8 cellular contexts compared by ENCODE assay signal in the genomic region with DNA sequence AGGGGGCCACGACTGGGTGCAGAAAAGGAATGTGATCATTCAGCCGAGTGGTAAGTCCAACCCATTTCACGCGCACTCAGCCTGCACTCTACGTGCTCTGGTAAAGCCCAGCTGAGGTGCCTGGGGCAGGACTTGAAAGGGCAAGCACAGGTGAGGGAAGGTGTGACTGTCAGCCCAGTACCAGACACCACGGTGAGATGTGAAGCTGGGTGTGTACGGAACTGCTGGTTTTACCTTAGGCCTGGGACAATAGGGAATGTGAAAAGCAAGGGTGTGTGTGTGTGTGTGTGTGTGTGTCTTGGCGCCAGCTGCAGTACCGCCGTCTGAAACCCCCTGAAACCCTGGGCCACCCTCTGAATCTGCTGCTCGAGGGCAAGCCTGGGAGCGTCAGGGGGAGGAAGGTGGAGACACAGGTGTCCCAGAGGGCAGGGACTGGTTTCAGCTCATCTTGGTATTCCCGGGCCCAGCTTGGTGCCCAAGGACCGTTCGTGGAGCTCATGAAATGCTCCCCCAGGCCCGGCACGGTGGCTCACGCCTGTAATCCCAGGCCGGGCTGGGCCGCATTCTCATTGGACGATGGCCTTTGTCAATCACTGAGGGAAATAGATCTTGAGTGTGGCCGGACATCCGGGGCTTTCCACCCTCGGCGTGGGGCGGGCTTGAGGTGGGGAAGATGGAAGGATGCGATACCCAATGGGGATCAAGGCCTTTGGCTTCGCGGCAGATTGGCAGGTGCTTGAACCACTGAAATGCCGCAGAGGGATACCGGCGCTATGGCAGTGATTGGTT. TPM values are rescaled to one million over a fixed set of nuclear protein-coding genes. Genes with fewer than 3 reads are reported as not detected.
DNase-seq lines count a peak whose midpoint lies in the region; ATAC-seq and TF ChIP-seq lines count a peak whose summit lies in the region.

No MANE protein-coding gene starts in this region.

- H3K9me3 Mint-ChIP-seq in CD14-positive monocyte = peaks cover 0 to 2% (median 0%) of the 10 kb centered on the region in 7 donors

- intact Hi-C loops in CD14-positive monocyte (cut with micrococcal nuclease) (loop anchor here (5.0 to 10.0 kb wide), 2 partner anchors 53 to 56 kb away; partner anchors contain the start of genes JMJD6 (in 2 of the 2) and METTL23 (in 2 of the 2)), left lung (cut with DNase I) (no loop called here)

- DNase-seq in CD14-positive monocyte (ENCODE audit: low spot score) (peak; percentile 100), NCI-H748 treated with DMSO at 0.1 percent for 48 hours (lab: John Stamatoyannopoulos, UW) (peak; percentile 86), dermis blood vessel endothelial cell (peak; percentile 100), left lung (peak; percentile 98 to 100)
- DNase-seq in activated CD4-positive, alpha-beta T cell treated with anti-CD3 and anti-CD28 coated beads, Interleukin-2, amount 50 U/mL, for 4 hours = peak; percentile 99
- peak; percentile 99 for DNase-seq in stimulated activated CD4-positive, alpha-beta T cell treated with anti-CD3 and anti-CD28 coated beads, Interleukin-2, amount 100 ng/mL, for 4 hours (ENCODE audit: low read depth)

- peaks cover 4 to 7% (median 7%) of the 10 kb centered on the region in 3 donors for H3K27me3 Mint-ChIP-seq in CD14-positive monocyte (ENCODE audit: low read depth in 3 of 3)

- H3K36me3 Mint-ChIP-seq in CD14-positive monocyte = no peaks in the 10 kb centered on the region

- TF ChIP-seq CTCF in CD14-positive monocyte (IDR thresholded peaks at IDR 0.05) (no peak), left lung (IDR thresholded peaks at IDR 0.05) (no peak)

- no peaks in the 10 kb centered on the region for H3K36me3 ChIP-seq in left lung

- peak; percentile 96 for ATAC-seq in GM19397 (IDR thresholded peaks at IDR 0.05; ENCODE audit: unreplicated experiment)
- ATAC-seq in HG03565 (IDR thresholded peaks at IDR 0.05; ENCODE audit: unreplicated experiment) = peak; percentile 95
- peak; percentile 95 for ATAC-seq in left lung

- H3K27me3 ChIP-seq in left lung = no peaks in the 10 kb centered on the region

- peak overlapping the region; percentile 60 for H3K4me3 ChIP-seq in left lung

- peak overlapping the region; percentile 81 to 94 for H3K4me3 Mint-ChIP-seq in CD14-positive monocyte

- H3K9me3 ChIP-seq in left lung = no peaks in the 10 kb centered on the region

- peak overlapping the region; percentile 82 to 96 (median 92) for H3K27ac Mint-ChIP-seq in CD14-positive monocyte

- peaks cover 18% of the 10 kb centered on the region for H3K4me1 Mint-ChIP-seq in CD14-positive monocyte

- H3K4me1 ChIP-seq in left lung = peaks cover 11 to 21% of the 10 kb centered on the region in 2 donors

- peak overlapping the region; percentile 88 to 90 for H3K27ac ChIP-seq in left lung

RNA-seq across cellular contexts. Expression of gene ST6GALNAC1, which starts 27.8 kb away (rescaled TPM):
- polyA plus RNA-seq in CD14-positive monocyte = not detected
- not detected in 2 replicates for total RNA-seq in dermis blood vessel endothelial cell
- total RNA-seq in left lung = 10 to 100 TPM; 21.0 to 46.0 TPM

RNA-seq across cellular contexts. Expression of gene MXRA7, which starts 39.4 kb away (rescaled TPM):
- under 1 TPM; 0.30 to 0.81 TPM for polyA plus RNA-seq in CD14-positive monocyte
- 131 and 250 TPM in 2 replicates for total RNA-seq in dermis blood vessel endothelial cell
- 100 to 1,000 TPM in 1 of 2 donors, 10 to 100 TPM in 1; 83.2 to 211 TPM for total RNA-seq in left lung

RNA-seq across cellular contexts. Expression of gene JMJD6, which starts 55.1 kb away (rescaled TPM):
- polyA plus RNA-seq in CD14-positive monocyte = 10 to 100 TPM; 24.6 to 26.2 TPM
- total RNA-seq in dermis blood vessel endothelial cell (20.8 and 23.1 TPM in 2 replicates), left lung (10 to 100 TPM; 23.5 to 35.9 TPM)

RNA-seq across cellular contexts. Expression of gene METTL23, which starts 55.3 kb away (rescaled TPM):
- 10 to 100 TPM; 56.5 to 71.3 TPM for polyA plus RNA-seq in CD14-positive monocyte
- total RNA-seq in dermis blood vessel endothelial cell = 23.1 and 31.3 TPM in 2 replicates
- 10 to 100 TPM; 30.6 to 33.5 TPM for total RNA-seq in left lung

Comparison
In these comparisons a context has a peak if more than half of its experiments do, and no peak if none do; other contexts are left out.
1. Peak in every context shown above with its lines: DNase-seq, ATAC-seq, H3K4me3 ChIP-seq and H3K27ac ChIP-seq.
2. RNA of gene ST6GALNAC1, which starts 27.8 kb away (total RNA-seq): 21.0 to 46.0 TPM in left lung; not detected in dermis blood vessel endothelial cell; every median in the first group is over 10 times any median in the second.
3. intact Hi-C loops: an anchor here in CD14-positive monocyte (5.0 to 10.0 kb wide); none called in left lung.